In the genomic region with DNA sequence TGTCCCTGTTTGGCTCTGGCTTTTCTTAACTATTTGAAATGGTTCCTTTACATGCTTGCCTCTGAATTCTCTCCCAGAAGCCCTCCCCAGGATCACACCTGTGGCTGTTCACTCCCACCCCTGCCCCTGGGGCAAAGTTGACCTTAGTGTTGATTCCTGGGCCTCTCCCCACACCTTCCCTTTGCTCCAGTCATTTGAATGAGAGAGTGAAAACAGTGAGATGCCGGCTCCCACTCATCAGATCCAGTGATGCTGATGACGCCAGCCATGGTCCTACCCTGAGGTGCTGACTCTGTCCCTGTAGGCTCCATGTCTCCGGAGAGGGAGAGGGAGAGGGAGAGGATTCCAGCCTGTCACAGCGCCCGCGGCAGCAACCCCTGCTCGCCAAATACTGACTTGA, we compare ENCODE assay signal across 15 cellular contexts. TPM values are rescaled to one million over a fixed set of nuclear protein-coding genes. Genes with fewer than 3 reads are reported as not detected.
A peak's percentile ranks its signal among the peaks of the same experiment; 100 is the strongest.
DNase-seq lines count a peak whose midpoint lies in the region; ATAC-seq and TF ChIP-seq lines count a peak whose summit lies in the region.
"Had no signal": no experiment of that assay in that cellular context is flagged by ENCODE, and none has a peak within 500 bp of the region (broad histone marks: within the 10 kb centered on the region; RNA-seq: fewer than 3 reads in every experiment).

No MANE protein-coding gene starts in this region.

- H3K27ac ChIP-seq in heart left ventricle = peak overlapping the region in 11 of 12 donors; percentile 66 to 95 (median 86)
- H3K27ac ChIP-seq in esophagus squamous epithelium = peak overlapping the region; percentile 54 to 89 (median 82)
- peak overlapping the region; percentile 19 to 72 for H3K27ac ChIP-seq in ovary
- peak overlapping the region; percentile 87 for H3K27ac ChIP-seq in vagina
- H3K27ac ChIP-seq: parathyroid adenoma had no signal

- H3K27me3 ChIP-seq in heart left ventricle (no peaks in the 10 kb centered on the region), esophagus squamous epithelium (no peaks in the 10 kb centered on the region), ovary (no peaks in the 10 kb centered on the region), vagina (no peaks in the 10 kb centered on the region)

- ATAC-seq in heart left ventricle = no peak
- no peak for ATAC-seq in GM21723 (IDR thresholded peaks at IDR 0.05; ENCODE audit: unreplicated experiment)
- no peak for ATAC-seq in GM18870 (IDR thresholded peaks at IDR 0.05; ENCODE audit: unreplicated experiment)

- TF ChIP-seq EP300 in ovary (IDR thresholded peaks at IDR 0.05) = no peak

- H3K4me1 ChIP-seq in heart left ventricle = peaks cover 0 to 57% (median 31%) of the 10 kb centered on the region in 12 donors
- peaks cover 11 to 57% (median 22%) of the 10 kb centered on the region in 3 donors for H3K4me1 ChIP-seq in esophagus squamous epithelium
- peaks cover 12% of the 10 kb centered on the region for H3K4me1 ChIP-seq in ovary (ENCODE audit: insufficient read depth)
- peaks cover 31% of the 10 kb centered on the region for H3K4me1 ChIP-seq in vagina
- H3K4me1 ChIP-seq: parathyroid adenoma had no signal

- H3K9me3 ChIP-seq in heart left ventricle (no peaks in the 10 kb centered on the region), esophagus squamous epithelium (no peaks in the 10 kb centered on the region), ovary (no peaks in the 10 kb centered on the region), vagina (no peaks in the 10 kb centered on the region)

- TF ChIP-seq CTCF in heart left ventricle (IDR thresholded peaks at IDR 0.05) (no peak), esophagus squamous epithelium (IDR thresholded peaks at IDR 0.05) (no peak), ovary (IDR thresholded peaks at IDR 0.05) (no peak), vagina (IDR thresholded peaks at IDR 0.05) (no peak), foreskin fibroblast (IDR thresholded peaks at IDR 0.05; ENCODE audit: low read depth, low read length) (no peak)

- no peak for DNase-seq in heart left ventricle
- no peak for DNase-seq in cardiac septum (ENCODE audit: low spot score)
- no peak for DNase-seq in esophagus squamous epithelium (lab: John Stamatoyannopoulos, UW)
- peak in 1 of 5 donors; percentile 36 for DNase-seq in ovary
- DNase-seq in vagina (ENCODE audit: extremely low spot score in 2 of 2) = no peak
- DNase-seq in foreskin fibroblast = no peak
- DNase-seq: activated T-cell treated with anti-CD3 and anti-CD28 coated beads, Interleukin-2, amount 50 U/mL, for 1 hour; GF-D8; mesendoderm; NCI-H1436; NCI-H510A; T-helper 2 cell had no signal

- TF ChIP-seq POLR2A in heart left ventricle (IDR thresholded peaks at IDR 0.05) (no peak), esophagus squamous epithelium (IDR thresholded peaks at IDR 0.05) (no peak), ovary (IDR thresholded peaks at IDR 0.05) (no peak), vagina (IDR thresholded peaks at IDR 0.05) (no peak)

- H3K4me3 ChIP-seq in heart left ventricle = no peak overlapping the region
- H3K4me3 ChIP-seq in esophagus squamous epithelium = no peak overlapping the region
- no peak overlapping the region for H3K4me3 ChIP-seq in ovary
- H3K4me3 ChIP-seq in vagina = no peak overlapping the region
- no peak overlapping the region for H3K4me3 ChIP-seq in foreskin fibroblast (ENCODE audit: low read depth in 1 of 2, low read length in 2 of 2)

- WGBS in heart left ventricle, 4 donors = 77 to 95% (median 80%) methylated on average over 1 to 7 of the region's 7 CpGs
- 77 to 86% methylated on average over 4 of the region's 7 CpGs for WGBS in esophagus squamous epithelium, 2 donors
- 80 to 89% (median 80%) methylated on average over 7 of the region's 7 CpGs for WGBS in ovary, 3 donors

- intact Hi-C loops in heart left ventricle (cut with DNase I) = loop anchor here in 1 of 10 donors (5.0 kb wide), 1 partner anchor 41 kb away; a partner anchor contains a TSS
- intact Hi-C loops in cardiac septum (cut with DNase I) = no loop called here
- intact Hi-C loops in esophagus squamous epithelium (cut with DNase I) = no loop called here
- intact Hi-C loops in ovary (cut with DNase I) = no loop called here
- intact Hi-C loops in vagina (cut with DNase I) = no loop called here

- peaks cover 0 to 23% (median under 1%) of the 10 kb centered on the region in 9 donors for H3K36me3 ChIP-seq in heart left ventricle
- peaks cover 0 to 30% (median 6%) of the 10 kb centered on the region in 3 donors for H3K36me3 ChIP-seq in esophagus squamous epithelium
- no peaks in the 10 kb centered on the region for H3K36me3 ChIP-seq in ovary
- peaks cover 0 to 4% of the 10 kb centered on the region in 2 donors for H3K36me3 ChIP-seq in vagina

RNA-seq across cellular contexts. Expression of a gene that starts 40.7 kb away (rescaled TPM):
- total RNA-seq in heart left ventricle = 10 to 100 TPM; 34.5 to 62.5 (median 39.8) TPM
- polyA plus RNA-seq in heart left ventricle = 10 to 100 TPM; 30.2 to 44.0 TPM
- total RNA-seq in cardiac septum = 38.6 TPM
- 10 to 100 TPM; 13.7 to 24.0 (median 20.9) TPM for total RNA-seq in esophagus squamous epithelium
- 10 to 100 TPM; 21.8 to 63.8 (median 52.9) TPM for total RNA-seq in ovary
- polyA plus RNA-seq in ovary = 10 to 100 TPM in 1 of 2 donors, 1 to 10 TPM in 1; 3.1 to 47.2 TPM
- total RNA-seq in vagina = 42.5 TPM
